Comparison of ENCODE assay signal across 7 cellular contexts in genomic region chr2:127675335-127676261, GRCh38. TPM values are rescaled to one million over a fixed set of nuclear protein-coding genes. Genes with fewer than 3 reads are reported as not detected.
DNase-seq lines count a peak whose midpoint lies in the region; ATAC-seq and TF ChIP-seq lines count a peak whose summit lies in the region.

Gene LIMS2, minus strand, starts transcription at chr2:127675530. Its CDS starts 506 bp downstream, at chr2:127675024.

- peak within 1 kb of the TSS; percentile 82 for H3K4me3 Mint-ChIP-seq in GM23338

- H3K9me3 ChIP-seq in SJSA1 (replicated peaks) (no peaks in the 10 kb centered on the region), muscle layer of duodenum (ENCODE audit: control insufficient read depth in 1 of 2, low read length in 2 of 2) (no peaks in the 10 kb centered on the region)

- no peaks in the 10 kb centered on the region for H3K9me3 Mint-ChIP-seq in GM23338

- ATAC-seq in GM23338 (peak; percentile 58), HG02610 (IDR thresholded peaks at IDR 0.05; ENCODE audit: unreplicated experiment) (no peak)

- peak within 1 kb of the TSS; percentile 92 for H2AFZ ChIP-seq in GM23338

- H3K27ac Mint-ChIP-seq in GM23338: no peak within 1 kb of the TSS

- H3K27ac ChIP-seq in GM23338 (ENCODE audit: low read depth) (no peak within 1 kb of the TSS), SJSA1 (no peak within 1 kb of the TSS), muscle layer of duodenum (ENCODE audit: low read length) (peak within 1 kb of the TSS; percentile 75)

- 0 out of 2 replicates have a peak, but pooled peaks cover 4% of the 10 kb centered on the region for H3F3A ChIP-seq in GM23338 (replicated peaks; ENCODE audit: low read depth)

- H3K27me3 ChIP-seq in GM23338 (ENCODE audit: insufficient read depth): peaks cover 52% of the 10 kb centered on the region
- no peaks in the 10 kb centered on the region for H3K27me3 ChIP-seq in SJSA1 (replicated peaks)
- H3K27me3 ChIP-seq in muscle layer of duodenum (ENCODE audit: low read depth, low read length): peaks cover 9% of the 10 kb centered on the region

- H3K36me3 ChIP-seq in GM23338 (ENCODE audit: insufficient read depth): no peaks in the 10 kb centered on the region
- no peaks in the 10 kb centered on the region; the same call in none of the 2 replicates for H3K36me3 ChIP-seq in SJSA1
- H3K36me3 ChIP-seq in muscle layer of duodenum (ENCODE audit: control insufficient read depth in 1 of 2, insufficient read depth in 2 of 2, low read length in 2 of 2): no peaks in the 10 kb centered on the region

- H3K79me2 ChIP-seq in GM23338 (replicated peaks; ENCODE audit: insufficient read depth): no peaks in the 10 kb centered on the region

- no peaks in the 10 kb centered on the region for H3K9me2 ChIP-seq in GM23338 (ENCODE audit: insufficient read depth)

- H4K20me1 ChIP-seq in GM23338 (replicated peaks; ENCODE audit: insufficient read depth): no peaks in the 10 kb centered on the region

- peaks cover 8% of the 10 kb centered on the region for H3K4me1 Mint-ChIP-seq in GM23338

- H3K36me3 Mint-ChIP-seq in GM23338 (ENCODE audit: low read depth): no peaks in the 10 kb centered on the region

- H3K4me3 ChIP-seq in GM23338: peak within 1 kb of the TSS; percentile 73
- H3K4me3 ChIP-seq in SJSA1: peak within 1 kb of the TSS; percentile 85
- peak within 1 kb of the TSS; percentile 54 for H3K4me3 ChIP-seq in epithelial cell of proximal tubule (ENCODE audit: low read depth, low read length)
- H3K4me3 ChIP-seq in muscle layer of duodenum (ENCODE audit: low read depth in 1 of 2, low read length in 2 of 2): peak within 1 kb of the TSS; percentile 70 to 95

- DNase-seq in GM23338 (ENCODE audit: low spot score): peak; percentile 77
- DNase-seq in SJSA1 (ENCODE audit: low read depth in 1 of 2, low spot score in 2 of 2): peak; percentile 49 to 71
- DNase-seq in epithelial cell of proximal tubule (ENCODE audit: low read depth): no peak
- DNase-seq in NCI-H524 treated with DMSO at 0.1 percent for 48 hours (lab: John Stamatoyannopoulos, UW): no peak
- DNase-seq in AML-193 (lab: John Stamatoyannopoulos, UW): no peak

- H3K4me1 ChIP-seq in GM23338 (ENCODE audit: insufficient read depth): peaks cover 6% of the 10 kb centered on the region
- H3K4me1 ChIP-seq in SJSA1 (replicated peaks): peaks cover 31% of the 10 kb centered on the region
- peaks cover 0 to 33% of the 10 kb centered on the region in 2 donors for H3K4me1 ChIP-seq in muscle layer of duodenum (ENCODE audit: control insufficient read depth in 1 of 2, insufficient read depth in 2 of 2, low read length in 2 of 2)

- peaks cover 46% of the 10 kb centered on the region for H3K27me3 Mint-ChIP-seq in GM23338 (ENCODE audit: insufficient read depth, low read depth, poor library complexity)

- peak within 1 kb of the TSS; percentile 91 for H3K4me2 ChIP-seq in GM23338

- TF ChIP-seq CTCF in GM23338 (conservative IDR thresholded peaks at IDR 0.05; ENCODE audit: low read depth in 2 of 2) (peak in 1 of 2 experiments; percentile 21; a peak in 1 of 4 replicates), epithelial cell of proximal tubule (conservative IDR thresholded peaks at IDR 0.05; ENCODE audit: low read depth, low read length) (peak; percentile 18)

TF ChIP-seq in GM23338, 12 proteins besides CTCF, POLR2A, EP300 and RAD21:
- no peak for TF ChIP-seq POLR2AphosphoS5 (IDR thresholded peaks at IDR 0.05; ENCODE audit: low read depth)
- TF ChIP-seq CREB1 (CRISPR knock-in tag; IDR thresholded peaks at IDR 0.05; ENCODE audit: low read depth): no peak
- peak; percentile 44 for TF ChIP-seq EZH2 (IDR thresholded peaks at IDR 0.05; ENCODE audit: low read depth, unreplicated experiment)

RNA-seq across cellular contexts. Expression of gene LIMS2, which starts in this region (rescaled TPM):
- total RNA-seq in GM23338 (2014; rRNA removed; shearing (Covaris generic)): 1.3 and 1.6 TPM in 2 replicates
- 2.6 and 3.5 TPM in 2 replicates for polyA plus RNA-seq in GM23338 (2016; fragmentation: Nextera tagmentation; extraction: Ambion mirVana)
- 5.3 and 9.0 TPM in 2 replicates for total RNA-seq in SJSA1 (2014; rRNA removed; shearing (Covaris generic))
- 0.36 and 1.2 TPM in 2 replicates for total RNA-seq in epithelial cell of proximal tubule

Comparison
In these comparisons a context has a peak if more than half of its experiments do, and no peak if none do; other contexts are left out.
1. DNase-seq: peak in GM23338 (single experiment) and SJSA1 (2 of 2); none in epithelial cell of proximal tubule (single experiment), NCI-H524 treated with DMSO at 0.1 percent for 48 hours (single experiment) and AML-193 (0 of 2).
2. Peak in every context shown above with its lines, with median percentiles within 50 percentile points of each other: H3K4me3 ChIP-seq.